26 cellular contexts compared by ENCODE assay signal in genomic region chr1:157648317-157648716, GRCh38.
"Had no signal": no experiment of that assay in that cellular context is flagged by ENCODE, and none has a peak within 500 bp of the region (broad histone marks: within the 10 kb centered on the region; RNA-seq: fewer than 3 reads in every experiment).

No MANE protein-coding gene starts in this region.

- H3K27ac ChIP-seq: PC-9, SJSA1 had no signal

- H3K4me3 ChIP-seq: PC-9, SJSA1 had no signal

- H3K27me3 ChIP-seq: SJSA1 had no signal

- H3K36me3 ChIP-seq: SJSA1 had no signal

- H3K9ac ChIP-seq: SK-N-SH had no signal

- H3K4me1 ChIP-seq: SJSA1 had no signal

- H3K4me2 ChIP-seq: PC-9, SK-N-SH had no signal

- H3K9me2 ChIP-seq: SK-N-SH had no signal

- DNase-seq: Kasumi-1, NCI-H1048, NCI-H1105, NCI-H1417 treated with DMSO at 0.1 percent for 48 hours, NCI-H1436 treated with DMSO at 0.1 percent for 48 hours, NCI-H1694 treated with DMSO at 0.1 percent for 48 hours, NCI-H187 treated with DMSO at 0.1 percent for 48 hours, NCI-H2029, NCI-H2081, NCI-H226, NCI-H446 treated with DMSO at 0.1 percent for 48 hours, NCI-H510A, NCI-H524, NCI-H526, NCI-H69, NCI-H748 treated with DMSO at 0.1 percent for 48 hours, NCI-H82, PC-9, Right ventricle myocardium superior, SHP77 treated with DMSO at 0.1 percent for 48 hours, SK-N-SH, SW 1271, T-helper 1 cell, T-helper 2 cell had no signal

- ATAC-seq: Panc1 had no signal

- H3K9me3 ChIP-seq: SJSA1, SK-N-SH had no signal

- H2AFZ ChIP-seq: PC-9 had no signal
